8 cellular contexts compared by ENCODE assay signal in genomic region chr17:42535400-42536047, GRCh38. TPM values are rescaled to one million over a fixed set of nuclear protein-coding genes. Genes with fewer than 3 reads are reported as not detected.
DNase-seq lines count a peak whose midpoint lies in the region; ATAC-seq and TF ChIP-seq lines count a peak whose summit lies in the region.

No MANE protein-coding gene starts in this region.

- H3K9ac ChIP-seq in IMR-90 (ENCODE audit: low read depth, low read length): peak overlapping the region; percentile 36

- peaks cover 16 to 32% of the 10 kb centered on the region in 2 experiments for H3K79me1 ChIP-seq in IMR-90 (ENCODE audit: low read depth in 1 of 2, low read length in 2 of 2)

- BruUV-seq in IMR-90 (replicated peaks; lab: Mats Ljungman, UMichigan) (no TSS peak), MCF 10A (replicated peaks; lab: Mats Ljungman, UMichigan) (TSS peak; percentile 87)

- TF ChIP-seq POLR2A in IMR-90 (IDR thresholded peaks at IDR 0.05; ENCODE audit: low read depth, low read length): no peak

- DNase-seq in IMR-90 (no peak), MCF 10A (ENCODE audit: unreplicated experiment) (no peak), NCI-H1417 (lab: John Stamatoyannopoulos, UW) (no peak), cerebellar nuclear complex (lab: John Stamatoyannopoulos, UW) (no peak), retina (no peak), NCI-H446 treated with DMSO at 0.1 percent for 48 hours (lab: John Stamatoyannopoulos, UW) (no peak)

- H3K27ac ChIP-seq in IMR-90 (ENCODE audit: insufficient read depth, low read length) (peak overlapping the region; percentile 78), mesodermal cell (ENCODE audit: low read depth, low read length, severe bottlenecking) (no peak overlapping the region)

- H2BK20ac ChIP-seq in IMR-90 (ENCODE audit: low read depth, low read length): peak overlapping the region; percentile 93

- H3K4me1 ChIP-seq in IMR-90 (ENCODE audit: control insufficient read depth, insufficient read depth, low read length) (peaks cover 19% of the 10 kb centered on the region), mesodermal cell (ENCODE audit: control insufficient read depth, insufficient read depth, low read length, poor library complexity, severe bottlenecking) (peaks cover 14% of the 10 kb centered on the region)

- H4K8ac ChIP-seq in IMR-90 (ENCODE audit: low read depth in 2 of 2, low read length in 2 of 2): peak overlapping the region; percentile 100

- no peak for TF ChIP-seq RAD21 in IMR-90 (IDR thresholded peaks at IDR 0.05; ENCODE audit: low read length)

- H4K20me1 ChIP-seq in IMR-90 (ENCODE audit: insufficient read depth, low read length): peaks cover 9% of the 10 kb centered on the region; the same call in 1 of the 2 replicates

- H2AK9ac ChIP-seq in IMR-90 (replicated peaks; ENCODE audit: low read depth, low read length, poor library complexity): peak overlapping the region; percentile 93

- in situ Hi-C loops in IMR-90 (cut with MboI; ENCODE audit: low sequenced_read_pairs): no loop called here

- H3K9me3 Mint-ChIP-seq in MCF 10A (ENCODE audit: unreplicated experiment): no peaks in the 10 kb centered on the region

- WGBS in IMR-90 (ENCODE audit: extremely low coverage in 2 of 2, insufficient read length in 1 of 2), 2 experiments: 76% methylated on average over 8 of the region's 21 CpGs; no CpG with 5 or more reads in 1 of the 2 experiments
- WGBS in mesodermal cell (ENCODE audit: insufficient coverage in 2 of 2), 2 experiments: 56 to 58% methylated on average over 17 to 19 of the region's 21 CpGs

- H3K56ac ChIP-seq in IMR-90 (ENCODE audit: extremely low read depth, insufficient read depth, low read length): peak overlapping the region; percentile 48

- H4K5ac ChIP-seq in IMR-90 (ENCODE audit: low read depth, low read length): peak overlapping the region; percentile 100

- H4K91ac ChIP-seq in IMR-90 (ENCODE audit: insufficient read depth, low read depth, low read length): peak overlapping the region; percentile 96

- H3K14ac ChIP-seq in IMR-90 (replicated peaks; ENCODE audit: low read depth, low read length): peak overlapping the region; percentile 99

- POLR2A ChIA-PET in IMR-90 (lab: Charles Lee; ENCODE audit: unreplicated experiment) (interaction anchor here (1.6 to 1.8 kb wide), 3 partner anchors 15 to 115 kb away, joined by 4 to 6 read pairs (median 4); partner anchors contain the start of gene CAVIN1), MCF 10A (lab: Yijun Ruan, JAX) (interaction anchor here (0.6 to 2.4 kb wide), 26 partner anchors 8 to 569 kb away, joined by 3 to 38 read pairs (median 5); partner anchors contain the start of genes CAVIN1, CNP, COASY and HSD17B1)

- H3K4me3 ChIP-seq in GM12875 (ENCODE audit: low read depth, low read length) (peak overlapping the region; percentile 52), IMR-90 (ENCODE audit: insufficient read depth, low read depth, low read length) (peak overlapping the region; percentile 53), mesodermal cell (ENCODE audit: extremely low read depth, insufficient read depth, low read length, poor library complexity, severe bottlenecking) (peak overlapping the region; percentile 51)

- dilution Hi-C loops in IMR-90 (cut with HindIII; ENCODE audit: low sequenced_read_pairs, unreplicated experiment): no loop called here

- peak overlapping the region; percentile 87 for H3K27ac Mint-ChIP-seq in MCF 10A (ENCODE audit: low read depth, unreplicated experiment)

- H3K4me1 Mint-ChIP-seq in MCF 10A (ENCODE audit: insufficient read depth, unreplicated experiment): peaks cover 14% of the 10 kb centered on the region

- intact Hi-C loops in IMR-90 (cut with micrococcal nuclease): no loop called here
- intact Hi-C loops in MCF 10A (cut with micrococcal nuclease): no loop called here

- peaks cover 21% of the 10 kb centered on the region for H3K36me3 Mint-ChIP-seq in MCF 10A (ENCODE audit: insufficient read depth, unreplicated experiment)

- H2BK120ac ChIP-seq in IMR-90 (ENCODE audit: low read depth, low read length): peak overlapping the region; percentile 78

- peak overlapping the region; percentile 81 for H3K4me3 Mint-ChIP-seq in MCF 10A (ENCODE audit: unreplicated experiment)

- H2BK15ac ChIP-seq in IMR-90 (ENCODE audit: low read depth, low read length): peak overlapping the region; percentile 99

- peak overlapping the region; percentile 99 for H3K23ac ChIP-seq in IMR-90 (ENCODE audit: low read depth, low read length)

- H2BK5ac ChIP-seq in IMR-90 (ENCODE audit: low read depth, low read length, poor library complexity, severe bottlenecking): peak overlapping the region; percentile 61

- H3K9me1 ChIP-seq in IMR-90 (ENCODE audit: insufficient read depth, low read length): peaks cover 26% of the 10 kb centered on the region

- CTCF ChIA-PET in IMR-90 (lab: Yijun Ruan, JAX) (interaction anchor here (1.8 kb wide), 1 partner anchor 8 kb away, joined by 6 read pairs; no protein-coding TSS in a partner anchor), MCF 10A (lab: Yijun Ruan, JAX) (interaction anchor here (1.0 kb wide), 1 partner anchor 12 kb away, joined by 3 read pairs; no protein-coding TSS in a partner anchor)

- TF ChIP-seq CTCF in GM12875 (IDR thresholded peaks at IDR 0.05; ENCODE audit: borderline replicate concordance, insufficient read depth, low read depth, low read length) (no peak), IMR-90 (conservative IDR thresholded peaks at IDR 0.05; ENCODE audit: low read depth, low read length) (no peak), MCF 10A (IDR thresholded peaks at IDR 0.05; ENCODE audit: unreplicated experiment) (no peak)

- H3K4me2 ChIP-seq in IMR-90 (ENCODE audit: low read depth, low read length): peak overlapping the region; percentile 77

- peak overlapping the region; percentile 90 for H2AFZ ChIP-seq in IMR-90 (replicated peaks; ENCODE audit: low read length, poor library complexity)

- H3K18ac ChIP-seq in IMR-90 (ENCODE audit: low read depth, low read length): peak overlapping the region; percentile 97

- peak overlapping the region; percentile 99 for H3K4ac ChIP-seq in IMR-90 (ENCODE audit: low read depth, low read length)

- H3K36me3 ChIP-seq in IMR-90 (ENCODE audit: control insufficient read depth, insufficient read depth, low read length) (peaks cover 16% of the 10 kb centered on the region), mesodermal cell (ENCODE audit: control insufficient read depth, insufficient read depth, low read length) (peaks cover 16% of the 10 kb centered on the region)

- ATAC-seq in IMR-90 (ENCODE audit: low read depth): no peak

- no peaks in the 10 kb centered on the region for H3K27me3 Mint-ChIP-seq in MCF 10A (ENCODE audit: insufficient read depth, unreplicated experiment)

- no peaks in the 10 kb centered on the region for H3K27me3 ChIP-seq in IMR-90 (ENCODE audit: control insufficient read depth, insufficient read depth, low read length)

- peak overlapping the region; percentile 99 for H2AK5ac ChIP-seq in IMR-90 (ENCODE audit: low read depth, low read length)

- H3K9me3 ChIP-seq in IMR-90 (ENCODE audit: control insufficient read depth, insufficient read depth, low read length) (no peaks in the 10 kb centered on the region), mesodermal cell (ENCODE audit: control insufficient read depth, low read length) (no peaks in the 10 kb centered on the region)

TF ChIP-seq in IMR-90, 13 proteins besides CTCF, POLR2A, EP300 and RAD21:
- TF ChIP-seq SMC3 (IDR thresholded peaks at IDR 0.05; ENCODE audit: low read depth, low read length): no peak
- no peak for TF ChIP-seq NFE2L2 (IDR thresholded peaks at IDR 0.05; ENCODE audit: low read depth, low read length)
- no peak for TF ChIP-seq CEBPB (IDR thresholded peaks at IDR 0.05; ENCODE audit: low read depth, low read length)
- no peak for TF ChIP-seq USF2 (IDR thresholded peaks at IDR 0.05; ENCODE audit: low read depth, low read length)

RNA-seq across cellular contexts. Expression of gene NAGLU, which starts 0.5 kb away (rescaled TPM):
- total RNA-seq in IMR-90 (2012; rRNA removed) (6.5 and 7.5 TPM in 2 replicates), MCF 10A (2022) (21.0 and 29.5 TPM in 2 replicates)
- polyA plus RNA-seq in IMR-90 (2012; rRNA removed): 29.2 TPM in 2 replicates
- polyA plus RNA-seq in IMR-90 (2012; cell fraction: cytosol; rRNA removed): 17.3 and 46.5 TPM in 2 replicates
- polyA plus RNA-seq in IMR-90 (2012; cell fraction: nucleus; rRNA removed; ENCODE audit: low replicate concordance): 42.7 and 138 TPM in 2 replicates
- polyA plus RNA-seq in mesodermal cell (2013, experiment 1 of 2): 20.3 TPM
- polyA plus RNA-seq in mesodermal cell (2013, experiment 2 of 2): 17.8 TPM

RNA-seq across cellular contexts. Expression of gene HSD17B1, which starts 17.2 kb away (rescaled TPM):
- total RNA-seq in IMR-90 (2012; rRNA removed): 0.56 and 0.72 TPM in 2 replicates
- polyA plus RNA-seq in IMR-90 (2012; rRNA removed): 1.4 and 2.9 TPM in 2 replicates
- polyA plus RNA-seq in IMR-90 (2012; cell fraction: cytosol; rRNA removed): 1.4 and 2.6 TPM in 2 replicates
- polyA plus RNA-seq in IMR-90 (2012; cell fraction: nucleus; rRNA removed; ENCODE audit: low replicate concordance): 1.5 and 3.3 TPM in 2 replicates
- total RNA-seq in MCF 10A (2022): 13.0 and 18.1 TPM in 2 replicates
- polyA plus RNA-seq in mesodermal cell (2013, experiment 1 of 2): 0.92 TPM
- polyA plus RNA-seq in mesodermal cell (2013, experiment 2 of 2): 0.71 TPM

RNA-seq across cellular contexts. Expression of gene COASY, which starts 26.4 kb away (rescaled TPM):
- total RNA-seq in IMR-90 (2012; rRNA removed): 9.7 and 10.6 TPM in 2 replicates
- 44.0 and 46.6 TPM in 2 replicates for polyA plus RNA-seq in IMR-90 (2012; rRNA removed)
- 32.3 and 40.6 TPM in 2 replicates for polyA plus RNA-seq in IMR-90 (2012; cell fraction: cytosol; rRNA removed)
- 76.9 and 130 TPM in 2 replicates for polyA plus RNA-seq in IMR-90 (2012; cell fraction: nucleus; rRNA removed; ENCODE audit: low replicate concordance)
- 82.6 and 89.2 TPM in 2 replicates for total RNA-seq in MCF 10A (2022)
- 68.8 TPM for polyA plus RNA-seq in mesodermal cell (2013, experiment 1 of 2)
- polyA plus RNA-seq in mesodermal cell (2013, experiment 2 of 2): 60.4 TPM

RNA-seq across cellular contexts. Expression of gene MLX, which starts 31.4 kb away (rescaled TPM):
- 37.5 and 37.8 TPM in 2 replicates for total RNA-seq in IMR-90 (2012; rRNA removed)
- polyA plus RNA-seq in IMR-90 (2012; rRNA removed): 45.5 and 45.6 TPM in 2 replicates
- 17.2 and 19.2 TPM in 2 replicates for polyA plus RNA-seq in IMR-90 (2012; cell fraction: cytosol; rRNA removed)
- polyA plus RNA-seq in IMR-90 (2012; cell fraction: nucleus; rRNA removed; ENCODE audit: low replicate concordance): 115 and 123 TPM in 2 replicates
- 37.3 and 39.6 TPM in 2 replicates for total RNA-seq in MCF 10A (2022)
- 39.2 TPM for polyA plus RNA-seq in mesodermal cell (2013, experiment 1 of 2)
- 34.6 TPM for polyA plus RNA-seq in mesodermal cell (2013, experiment 2 of 2)

RNA-seq across cellular contexts. Expression of gene PSMC3IP, which starts 42.0 kb away (rescaled TPM):
- total RNA-seq in IMR-90 (2012; rRNA removed) (5.6 and 8.9 TPM in 2 replicates), MCF 10A (2022) (10.3 and 12.0 TPM in 2 replicates)
- 9.8 and 11.1 TPM in 2 replicates for polyA plus RNA-seq in IMR-90 (2012; rRNA removed)
- polyA plus RNA-seq in IMR-90 (2012; cell fraction: cytosol; rRNA removed): 2.9 and 5.3 TPM in 2 replicates
- polyA plus RNA-seq in IMR-90 (2012; cell fraction: nucleus; rRNA removed; ENCODE audit: low replicate concordance): 6.5 and 20.3 TPM in 2 replicates
- 13.9 TPM for polyA plus RNA-seq in mesodermal cell (2013, experiment 1 of 2)
- polyA plus RNA-seq in mesodermal cell (2013, experiment 2 of 2): 12.8 TPM
